In genomic region chr3:178895178-178895789, GRCh38 we compare ENCODE assay signal across 22 cellular contexts.
DNase-seq lines count a peak whose midpoint lies in the region; ATAC-seq, FAIRE-seq and TF ChIP-seq lines count a peak whose summit lies in the region.
"Had no signal": no experiment of that assay in that cellular context is flagged by ENCODE, and none has a peak within 500 bp of the region (broad histone marks: within the 10 kb centered on the region; RNA-seq: fewer than 3 reads in every experiment).

No MANE protein-coding gene starts in this region.

- H3K79me2 ChIP-seq in K562 (ENCODE audit: control insufficient read depth, insufficient read depth, low read length) = no peaks in the 10 kb centered on the region

- peak; percentile 40 for DNase-seq in DMS153 (lab: John Stamatoyannopoulos, UW)
- no peak for DNase-seq in DMS153 treated with DMSO at 0.1 percent for 48 hours (lab: John Stamatoyannopoulos, UW; ENCODE audit: unreplicated experiment)
- peak; percentile 65 for DNase-seq in DMS53 (lab: John Stamatoyannopoulos, UW)
- peak; percentile 56 for DNase-seq in NCI-H2029 treated with DMSO at 0.1 percent for 48 hours (lab: John Stamatoyannopoulos, UW)
- DNase-seq in K562 (ENCODE audit: extremely low read depth in 1 of 4, low spot score in 3 of 4) = no peak
- no peak for DNase-seq in small intestine
- DNase-seq in NCI-H524 (lab: John Stamatoyannopoulos, UW) = no peak
- DNase-seq: AML-193; CD4-positive, alpha-beta T cell; DMS79; GDM1; HCEC 1CT; IMR-90 had no signal

- no peak overlapping the region for H3K4me2 ChIP-seq in K562 (ENCODE audit: insufficient read depth, low read length)
- H3K4me2 ChIP-seq: A549, GM23338 had no signal

- no peak for TF ChIP-seq CTCF in K562 (IDR thresholded peaks at IDR 0.05 in 2 of 3, conservative IDR thresholded peaks at IDR 0.05 in 1 of 3; ENCODE audit: insufficient read depth in 2 of 3, low read depth in 1 of 3, low read length in 3 of 3)

- intact Hi-C loops in K562 (cut with micrococcal nuclease) = no loop called here

- no peaks in the 10 kb centered on the region for H4K20me1 ChIP-seq in K562 (replicated peaks; ENCODE audit: control insufficient read depth, insufficient read depth, low read length)

- TF ChIP-seq POLR2A in K562 (conservative IDR thresholded peaks at IDR 0.05) = no peak

- H3K9ac ChIP-seq in K562 (ENCODE audit: insufficient read depth in 1 of 2, low read depth in 2 of 2, low read length in 2 of 2) = no peak overlapping the region

- 0% methylated on average over 4 of the region's 4 CpGs for WGBS in K562 (ENCODE audit: insufficient coverage, low coverage, missing lambda C conversion rate)
- WGBS in small intestine, 3 donors = 44 to 54% (median 49%) methylated on average over 4 of the region's 4 CpGs

- H3K27me3 ChIP-seq in K562 (ENCODE audit: control insufficient read depth in 2 of 2, insufficient read depth in 2 of 2, low read length in 2 of 2) = no peaks in the 10 kb centered on the region
- H3K27me3 ChIP-seq in small intestine (ENCODE audit: control insufficient read depth in 2 of 2, insufficient read depth in 2 of 2, low read length in 2 of 2) = no peaks in the 10 kb centered on the region

- H3K36me3 ChIP-seq in K562 (ENCODE audit: control insufficient read depth, insufficient read depth, low read length) = no peaks in the 10 kb centered on the region
- no peaks in the 10 kb centered on the region for H3K36me3 ChIP-seq in small intestine (ENCODE audit: control insufficient read depth in 2 of 2, insufficient read depth in 2 of 2, low read length in 2 of 2)

- CTCF ChIA-PET in K562 (lab: Yijun Ruan, JAX; ENCODE audit: low intra/inter-chr PET ratio) = no interaction called here

- no peaks in the 10 kb centered on the region for H3K9me1 ChIP-seq in K562 (ENCODE audit: control insufficient read depth, insufficient read depth, low read length)

- H2AFZ ChIP-seq in K562 (ENCODE audit: low read depth, low read length) = no peak overlapping the region
- H2AFZ ChIP-seq: GM23338 had no signal

- POLR2A ChIA-PET in K562 (lab: Yijun Ruan, JAX) = no interaction called here

- H3K4me1 ChIP-seq in K562 (replicated peaks in 1 of 2; ENCODE audit: control insufficient read depth in 2 of 2, insufficient read depth in 2 of 2, low read length in 2 of 2) (no peaks in the 10 kb centered on the region), small intestine (ENCODE audit: control insufficient read depth in 2 of 2, insufficient read depth in 1 of 2, low read depth in 1 of 2, low read length in 1 of 2) (no peaks in the 10 kb centered on the region)
- H3K4me1 ChIP-seq: A549 had no signal

- H3K9me3 ChIP-seq in K562 (replicated peaks; ENCODE audit: control insufficient read depth, insufficient read depth, low read depth, low read length) = no peaks in the 10 kb centered on the region
- no peaks in the 10 kb centered on the region for H3K9me3 ChIP-seq in small intestine (ENCODE audit: control insufficient read depth, low read depth)
- H3K9me3 ChIP-seq: A549 had no signal

- BruUV-seq in K562 (replicated peaks; lab: Mats Ljungman, UMichigan) = no TSS peak

- TF ChIP-seq RAD21 in K562 (CRISPR knock-in tag; conservative IDR thresholded peaks at IDR 0.05 in 1 of 2, IDR thresholded peaks at IDR 0.05 in 1 of 2) = no peak

- TF ChIP-seq EP300 in K562 (IDR thresholded peaks at IDR 0.05; ENCODE audit: low read length) = no peak

- H3K4me3 ChIP-seq in K562 = no peak overlapping the region
- no peak overlapping the region for H3K4me3 ChIP-seq in small intestine (ENCODE audit: low read depth in 1 of 2, low read length in 2 of 2)
- H3K4me3 ChIP-seq: A549, GM23338 had no signal

- in situ Hi-C loops in K562 (cut with MboI) = no loop called here

- ATAC-seq in K562 (no peak), HG02981 (IDR thresholded peaks at IDR 0.05; ENCODE audit: unreplicated experiment) (no peak)
- ATAC-seq: A549, GM23338 had no signal

- FAIRE-seq in K562 (lab: Jason Lieb, UNC) = peak; percentile 37
- no peak for FAIRE-seq in small intestine (lab: Jason Lieb, UNC)
- FAIRE-seq: A549, GM12892, GM18507, H54 had no signal

- H3K27ac ChIP-seq in K562 (ENCODE audit: extremely low read depth, low read depth, low read length) = no peak overlapping the region
- H3K27ac ChIP-seq in small intestine (ENCODE audit: low read depth in 1 of 2, low read length in 1 of 2) = no peak overlapping the region
- H3K27ac ChIP-seq: 22Rv1, A549, C4-2B, HL-60 had no signal

TF ChIP-seq in K562, 482 proteins besides CTCF, POLR2A, EP300 and RAD21:
- TF ChIP-seq FUS (optimal IDR thresholded peaks at IDR 0.05; ENCODE audit: low read depth, low read length) = no peak
- no peak for TF ChIP-seq NR2C2 (CRISPR knock-in tag; IDR thresholded peaks at IDR 0.05)
- TF ChIP-seq NR2C2 (tag; IDR thresholded peaks at IDR 0.05) = no peak
- no peak for TF ChIP-seq CC2D1A (IDR thresholded peaks at IDR 0.05)
- TF ChIP-seq L3MBTL2 (IDR thresholded peaks at IDR 0.05) = no peak
- TF ChIP-seq TCFL5 (CRISPR knock-in tag; conservative IDR thresholded peaks at IDR 0.05) = no peak
- no peak for TF ChIP-seq GATAD2B (IDR thresholded peaks at IDR 0.05; ENCODE audit: borderline replicate concordance)
- TF ChIP-seq ZBTB2 (IDR thresholded peaks at IDR 0.05) = no peak
- no peak for TF ChIP-seq HNRNPL (IDR thresholded peaks at IDR 0.05; ENCODE audit: low read depth, low read length)
- no peak for TF ChIP-seq ZC3H8 (IDR thresholded peaks at IDR 0.05)
- no peak for TF ChIP-seq ZFP91 (CRISPR knock-in tag; IDR thresholded peaks at IDR 0.05)

Comparison
In these comparisons a context has a peak if more than half of its experiments do, and no peak if none do; other contexts are left out.
1. DNase-seq: peak in DMS153 (single experiment), DMS53 (single experiment) and NCI-H2029 treated with DMSO at 0.1 percent for 48 hours (single experiment); none in DMS153 treated with DMSO at 0.1 percent for 48 hours (single experiment), K562 (0 of 4), small intestine (single experiment) and NCI-H524 (0 of 2).